1 cellular context compared by ENCODE assay signal in genomic region chr17:44361292-44362055, GRCh38.
TF ChIP-seq lines count a peak whose summit lies in the region.

No MANE protein-coding gene starts in this region.

TF ChIP-seq in IMR-90, 13 proteins besides CTCF, POLR2A, EP300 and RAD21:
- TF ChIP-seq USF2 (IDR thresholded peaks at IDR 0.05; ENCODE audit: low read depth, low read length), result no peak
- TF ChIP-seq MAFK (IDR thresholded peaks at IDR 0.05; ENCODE audit: low read depth, low read length), result 0 out of 2 replicates have a peak, but pooled peaks have one; percentile 22
